Comparison of ENCODE assay signal across 8 cellular contexts in the genomic region with DNA sequence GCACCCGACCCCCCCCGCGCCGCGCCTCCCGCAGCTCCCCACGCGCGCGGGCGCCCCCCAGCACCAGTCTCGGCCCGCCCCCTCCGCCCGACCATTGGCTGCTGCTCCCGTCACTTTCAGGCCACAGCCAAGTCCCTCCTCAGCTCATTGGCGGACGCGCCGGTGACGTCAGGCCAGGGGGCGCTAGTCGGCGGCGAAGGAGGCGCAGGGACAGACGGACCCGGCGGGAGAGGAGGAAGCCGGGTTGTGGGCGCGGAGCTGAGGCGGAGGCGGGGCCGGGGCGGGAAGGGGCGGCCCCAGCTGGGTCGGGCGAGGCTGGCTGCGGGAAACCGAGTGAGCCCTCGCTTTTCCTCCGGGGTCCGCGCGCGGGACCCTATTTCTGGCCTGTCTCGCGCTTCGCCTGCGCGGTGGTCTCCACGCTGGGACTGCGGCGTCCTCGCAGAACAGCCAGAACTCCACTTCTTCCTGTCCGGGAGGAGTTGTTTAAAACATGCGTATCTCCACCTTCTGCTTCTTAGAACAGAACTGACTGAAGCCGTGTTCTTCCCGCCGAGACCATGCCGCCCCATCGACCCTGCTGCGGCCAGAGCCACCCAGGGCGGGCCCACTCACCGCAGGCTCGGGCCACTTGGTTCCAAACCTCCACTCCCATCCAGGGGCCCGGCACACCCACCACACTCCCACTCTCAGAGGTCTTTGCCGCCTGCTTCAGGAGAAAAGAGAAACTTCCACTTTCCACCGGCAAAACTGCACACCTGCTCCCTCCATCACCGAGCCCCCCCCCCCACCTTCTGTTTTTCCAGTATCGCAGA.
DNase-seq lines count a peak whose midpoint lies in the region; ATAC-seq and TF ChIP-seq lines count a peak whose summit lies in the region.

No MANE protein-coding gene starts in this region.

- H3K27me3 ChIP-seq in ACC112 (ENCODE audit: insufficient read depth, low read length) (peaks cover 23% of the 10 kb centered on the region), brain microvascular endothelial cell (replicated peaks) (no peaks in the 10 kb centered on the region)

- ATAC-seq in GM18858 (IDR thresholded peaks at IDR 0.05; ENCODE audit: unreplicated experiment) (peak; percentile 93), HG03066 (IDR thresholded peaks at IDR 0.05; ENCODE audit: low read depth, unreplicated experiment) (peak; percentile 93)

- no peak overlapping the region for H3K27ac ChIP-seq in ACC112 (ENCODE audit: low read depth, low read length)
- peak overlapping the region; percentile 39 for H3K27ac ChIP-seq in brain microvascular endothelial cell

- no peaks in the 10 kb centered on the region for H3K36me3 ChIP-seq in ACC112 (ENCODE audit: insufficient read depth, low read length)
- H3K36me3 ChIP-seq in brain microvascular endothelial cell (replicated peaks) = no peaks in the 10 kb centered on the region

- in situ Hi-C loops in brain microvascular endothelial cell (cut with HindIII; ENCODE audit: low pct_ligation_motif_present, low sequenced_read_pairs) = no loop called here

- H2AFZ ChIP-seq in ACC112 (ENCODE audit: low read length, unreplicated experiment) = peak overlapping the region; percentile 96

- peaks cover 6% of the 10 kb centered on the region for H3K4me1 ChIP-seq in ACC112 (ENCODE audit: control insufficient read depth, insufficient read depth, low read length, unreplicated experiment)

- H3K4me3 ChIP-seq in ACC112 (ENCODE audit: low read depth, low read length) (peak overlapping the region; percentile 81), brain microvascular endothelial cell (ENCODE audit: low read depth, low read length) (peak overlapping the region; percentile 74), iPS-11a (ENCODE audit: low read depth, low read length) (peak overlapping the region; percentile 84), skeletal muscle cell (ENCODE audit: low read depth, low read length) (peak overlapping the region; percentile 71)

- TF ChIP-seq CTCF in brain microvascular endothelial cell (IDR thresholded peaks at IDR 0.05; ENCODE audit: low read depth, low read length, missing control alignments) = peak; percentile 49

- H3K79me2 ChIP-seq in ACC112 (ENCODE audit: control insufficient read depth, insufficient read depth, low read length, unreplicated experiment) = no peaks in the 10 kb centered on the region

- DNase-seq in NCI-H2107 (lab: John Stamatoyannopoulos, UW) = peak; percentile 91
- DNase-seq in UCSD-AML1 (lab: John Stamatoyannopoulos, UW; ENCODE audit: unreplicated experiment) = peak; percentile 99
- DNase-seq in brain microvascular endothelial cell = peak; percentile 98
- DNase-seq in skeletal muscle cell (ENCODE audit: low read depth) = peak; percentile 93
